Comparison of ENCODE assay signal across 15 cellular contexts in the genomic region with DNA sequence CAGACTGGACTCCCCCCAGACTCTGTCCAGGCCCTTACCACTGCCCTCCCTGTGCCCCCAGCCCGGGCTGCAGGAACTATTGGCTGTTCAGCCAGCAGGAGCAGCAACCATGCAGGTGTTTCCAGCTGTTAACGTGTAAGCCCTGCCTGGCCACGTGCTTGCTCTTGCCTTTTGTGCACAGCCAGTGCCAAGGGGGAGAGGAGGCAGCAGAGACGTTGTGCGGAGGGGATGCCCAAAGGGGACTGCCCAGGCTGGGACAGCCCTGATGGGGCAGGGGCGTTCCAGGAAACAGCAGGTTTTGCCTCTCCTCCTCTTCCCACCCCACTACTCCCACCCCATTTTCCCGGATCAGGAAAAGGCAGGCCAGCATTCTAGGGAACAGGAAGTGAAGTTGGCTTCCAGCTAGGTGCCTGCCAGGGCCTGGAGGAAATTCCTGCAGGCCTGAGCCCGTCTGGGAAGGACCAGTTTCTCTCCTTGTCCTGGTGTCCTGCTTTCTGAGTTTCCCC. TPM values are rescaled to one million over a fixed set of nuclear protein-coding genes. Genes with fewer than 3 reads are reported as not detected.
A peak's percentile ranks its signal among the peaks of the same experiment; 100 is the strongest.
DNase-seq lines count a peak whose midpoint lies in the region; ATAC-seq, FAIRE-seq and TF ChIP-seq lines count a peak whose summit lies in the region.
"Had no signal": no experiment of that assay in that cellular context is flagged by ENCODE, and none has a peak within 500 bp of the region (broad histone marks: within the 10 kb centered on the region; RNA-seq: fewer than 3 reads in every experiment).

No MANE protein-coding gene starts in this region.

- H2BK15ac ChIP-seq in H1 (ENCODE audit: low read length) = no peak overlapping the region

- H3K9me3 ChIP-seq in H1 (ENCODE audit: insufficient read depth in 2 of 2, low read depth in 1 of 2, low read length in 1 of 2) (no peaks in the 10 kb centered on the region), muscle layer of colon (ENCODE audit: low read length) (no peaks in the 10 kb centered on the region), transverse colon (no peaks in the 10 kb centered on the region)
- H3K9me3 ChIP-seq: A549, pancreas had no signal

- H4K5ac ChIP-seq in H1 (ENCODE audit: insufficient read length, low read depth, low read length) = no peak overlapping the region

- ATAC-seq in GM21576 (IDR thresholded peaks at IDR 0.05; ENCODE audit: unreplicated experiment) (no peak), GM18858 (IDR thresholded peaks at IDR 0.05; ENCODE audit: unreplicated experiment) (no peak)
- ATAC-seq: K562, pancreas had no signal

- H3K56ac ChIP-seq in H1 (replicated peaks; ENCODE audit: insufficient read length, low read depth, low read length) = no peak overlapping the region

- TF ChIP-seq POLR2A in H1 (IDR thresholded peaks at IDR 0.05; ENCODE audit: control extremely low read depth in 1 of 2, low read depth in 2 of 2, low read length in 2 of 2) (no peak), transverse colon (IDR thresholded peaks at IDR 0.05) (no peak)

- TF ChIP-seq CTCF in H1 (IDR thresholded peaks at IDR 0.05; ENCODE audit: control extremely low read depth in 1 of 3, insufficient read depth in 1 of 3, low read depth in 1 of 3, low read length in 3 of 3) (no peak), transverse colon (IDR thresholded peaks at IDR 0.05) (no peak)

- DNase-seq in activated T-cell treated with anti-CD3 and anti-CD28 coated beads, Interleukin-2, amount 50 U/mL, for 1 hour = peak; percentile 20
- DNase-seq in activated T-cell treated with anti-CD3 and anti-CD28 coated beads for 4 hours (no peak), H1 (ENCODE audit: low read depth in 1 of 2, low spot score in 2 of 2) (no peak), transverse colon (no peak), NCI-H187 (lab: John Stamatoyannopoulos, UW) (no peak)
- DNase-seq: activated CD8-positive, alpha-beta memory T cell treated with anti-CD3 and anti-CD28 coated beads, Interleukin-2, amount 50 U/mL, for 48 hours; GDM1; hypothalamus; NCI-H526 had no signal

- H3K36me3 ChIP-seq in H1 (ENCODE audit: control insufficient read depth in 2 of 4, insufficient read depth in 4 of 4, low read length in 3 of 4) (peaks cover 0 to 4% (median 2%) of the 10 kb centered on the region in 4 experiments; a peak in 3 of 8 replicates), muscle layer of colon (ENCODE audit: insufficient read depth, low read length) (peaks cover 46% of the 10 kb centered on the region), transverse colon (peaks cover 0 to under 1% (median 0%) of the 10 kb centered on the region in 4 donors)

- WGBS in H1 (ENCODE audit: extremely low coverage in 1 of 2, insufficient coverage in 1 of 2, insufficient read length in 1 of 2, insufficient replicate concordance in 2 of 2, low coverage in 1 of 2, low lambda C conversion rate in 2 of 2, missing lambda C conversion rate in 1 of 2), 2 experiments = 61% methylated on average over 6 of the region's 8 CpGs; no CpG with 5 or more reads in 1 of the 2 experiments
- WGBS in transverse colon (ENCODE audit: low coverage in 1 of 2), 2 donors = 50% methylated on average over 8 of the region's 8 CpGs; no CpG with 5 or more reads in 1 of the 2 donors

- H4K91ac ChIP-seq in H1 (replicated peaks; ENCODE audit: insufficient read length, low read length) = no peak overlapping the region

- no peak overlapping the region for H3K4ac ChIP-seq in H1 (replicated peaks; ENCODE audit: insufficient read length, low read depth, low read length)

- in situ Hi-C loops in transverse colon (cut with MboI; ENCODE audit: low pct_ligation_motif_present in 1 of 4, low pct_unique_long_range_greater_than_20kb in 1 of 4, low sequenced_read_pairs in 3 of 4) = no loop called here

- H2BK12ac ChIP-seq in H1 (ENCODE audit: low read depth, low read length) = peak overlapping the region; percentile 68; the same call in 1 of the 2 replicates

- peaks cover 0 to 8% of the 10 kb centered on the region in 2 experiments; a peak in 2 of 4 replicates for H3K79me2 ChIP-seq in H1 (ENCODE audit: control insufficient read depth in 1 of 2, insufficient read depth in 2 of 2, low read length in 2 of 2)

- H3K18ac ChIP-seq in H1 (ENCODE audit: extremely low read depth, low read length) = peak overlapping the region; percentile 51; the same call in 1 of the 2 replicates

- H3K4me2 ChIP-seq in H1 (ENCODE audit: insufficient read depth in 1 of 2, low read depth in 2 of 2, low read length in 2 of 2) = no peak overlapping the region
- H3K4me2 ChIP-seq: A549 had no signal

- no peak for FAIRE-seq in H1 (lab: Jason Lieb, UNC)
- FAIRE-seq: A549, K562, pancreas had no signal

- H3K27me3 ChIP-seq in H1 (replicated peaks in 1 of 4; ENCODE audit: control insufficient read depth in 3 of 4, extremely low read depth in 1 of 4, insufficient read depth in 3 of 4, low read length in 3 of 4) = no peaks in the 10 kb centered on the region
- no peaks in the 10 kb centered on the region for H3K27me3 ChIP-seq in muscle layer of colon (ENCODE audit: control insufficient read depth in 1 of 2, insufficient read depth in 2 of 2, low read length in 2 of 2)
- H3K27me3 ChIP-seq in transverse colon = no peaks in the 10 kb centered on the region
- H3K27me3 ChIP-seq: pancreas had no signal

- no peak overlapping the region for H3K14ac ChIP-seq in H1 (ENCODE audit: insufficient read length)

- peaks cover 5 to 14% of the 10 kb centered on the region in 2 experiments for H4K20me1 ChIP-seq in H1 (replicated peaks in 1 of 2; ENCODE audit: control insufficient read depth in 1 of 2, insufficient read depth in 2 of 2, low read length in 2 of 2)

- TF ChIP-seq RAD21 in H1 (IDR thresholded peaks at IDR 0.05 in 1 of 2, conservative IDR thresholded peaks at IDR 0.05 in 1 of 2; ENCODE audit: low read depth in 2 of 2, low read length in 2 of 2) = no peak

- intact Hi-C loops in transverse colon (cut with DNase I; ENCODE audit: low total_unique reads) = no loop called here

- H3K23me2 ChIP-seq in H1 (ENCODE audit: low read depth, low read length) = no peaks in the 10 kb centered on the region

- no peak overlapping the region for H2AFZ ChIP-seq in H1 (ENCODE audit: low read length)

- no peak overlapping the region for H4K8ac ChIP-seq in H1 (ENCODE audit: extremely low read depth, insufficient read depth, low read length)

- H3K9ac ChIP-seq in H1 (replicated peaks in 1 of 4; ENCODE audit: extremely low read depth in 1 of 4, low read depth in 3 of 4, low read length in 3 of 4) = no peak overlapping the region
- no peak overlapping the region for H3K9ac ChIP-seq in muscle layer of colon (ENCODE audit: low read length)

- no peak overlapping the region for H3K27ac ChIP-seq in H1 (ENCODE audit: low read depth, low read length)
- peak overlapping the region; percentile 20 for H3K27ac ChIP-seq in muscle layer of colon (ENCODE audit: low read depth, low read length)
- peak overlapping the region in 3 of 4 donors; percentile 25 to 53 (median 38) for H3K27ac ChIP-seq in transverse colon
- H3K27ac ChIP-seq: pancreas had no signal

- H2AK5ac ChIP-seq in H1 (ENCODE audit: low read depth, low read length) = no peak overlapping the region

- TF ChIP-seq EP300 in H1 (IDR thresholded peaks at IDR 0.05; ENCODE audit: borderline replicate concordance in 1 of 2, low read depth in 2 of 2, low read length in 2 of 2) (no peak), transverse colon (IDR thresholded peaks at IDR 0.05; ENCODE audit: low read depth) (no peak)

- no peak overlapping the region for H3K23ac ChIP-seq in H1 (ENCODE audit: insufficient read length)

- POLR2A ChIA-PET in H1 (lab: Charles Lee; ENCODE audit: partially characterized antibody) = interaction anchor here (1.4 to 6.1 kb wide), 5 partner anchors 12 to 87 kb away, joined by 3 to 50 read pairs (median 5); a partner anchor contains a TSS

- H3K4me3 ChIP-seq in H1 (ENCODE audit: extremely low read depth in 1 of 4, insufficient read depth in 2 of 4, low read depth in 3 of 4, low read length in 4 of 4) = no peak overlapping the region
- H3K4me3 ChIP-seq in muscle layer of colon (ENCODE audit: low read depth in 1 of 2, low read length in 2 of 2) = no peak overlapping the region
- no peak overlapping the region for H3K4me3 ChIP-seq in transverse colon
- H3K4me3 ChIP-seq: A549, K562, pancreas had no signal

- CTCF ChIA-PET in H1 (lab: Charles Lee; ENCODE audit: partially characterized antibody) = interaction anchor here (0.7 to 5.3 kb wide), 5 partner anchors 8 to 218 kb away, joined by 3 to 36 read pairs (median 4); a partner anchor contains a TSS

- H3K4me1 ChIP-seq in H1 (replicated peaks in 1 of 4; ENCODE audit: control insufficient read depth in 3 of 4, insufficient read depth in 4 of 4, low read length in 3 of 4) (peaks cover 0 to 11% (median 5%) of the 10 kb centered on the region in 4 experiments; a peak in 4 of 7 replicates), muscle layer of colon (ENCODE audit: insufficient read depth, low read length) (peaks cover 44% of the 10 kb centered on the region), transverse colon (peaks cover 3 to 71% (median 17%) of the 10 kb centered on the region in 4 donors)

- H2BK5ac ChIP-seq in H1 (ENCODE audit: low read depth, low read length) = 0 out of 2 replicates have a peak overlapping the region, but pooled peaks have one; percentile 35

- no peak overlapping the region for H2BK120ac ChIP-seq in H1 (replicated peaks; ENCODE audit: low read depth, low read length)

- peaks cover 7% of the 10 kb centered on the region for H3K79me1 ChIP-seq in H1 (ENCODE audit: low read depth, low read length)

- no peak overlapping the region for H2BK20ac ChIP-seq in H1 (ENCODE audit: low read length)

RNA-seq across cellular contexts. Expression of a gene that starts 38.9 kb away (rescaled TPM):
- 170 and 180 TPM in 2 replicates for total RNA-seq in H1 (2021; fragmentation: NEBNext Ultra II Directional; extraction: Animal tissue kit (Norgen Biotek cat#: 25700))
- 114 and 182 TPM in 2 replicates for polyA plus RNA-seq in H1 (2011; rRNA removed)
- polyA plus RNA-seq in H1 (2011; cell fraction: cytosol; rRNA removed) = 97.6 TPM
- polyA plus RNA-seq in H1 (2011; cell fraction: nucleus; rRNA removed) = 95.0 TPM
- 127 to 134 TPM (median 129 TPM) in 4 replicates for polyA plus RNA-seq in H1 (2012, experiment 1 of 2)
- 154 TPM for polyA plus RNA-seq in H1 (2012, experiment 2 of 2)
- polyA plus RNA-seq in H1 (2013, experiment 1 of 2) = 98.7 TPM
- 97.2 TPM for polyA plus RNA-seq in H1 (2013, experiment 2 of 2)
- 95.4 and 104 TPM in 2 replicates for polyA minus RNA-seq in H1 (2011; rRNA and poly(A)+ RNA removed)
- 106 TPM for polyA minus RNA-seq in H1 (2011; cell fraction: cytosol; rRNA and poly(A)+ RNA removed)
- 55.4 TPM for polyA minus RNA-seq in H1 (2011; cell fraction: nucleus; rRNA and poly(A)+ RNA removed)
- 100 to 1,000 TPM; 117 to 553 (median 307) TPM for total RNA-seq in transverse colon

RNA-seq across cellular contexts. Expression of a gene that starts 55.2 kb away (rescaled TPM):
- total RNA-seq in H1 (2021; fragmentation: NEBNext Ultra II Directional; extraction: Animal tissue kit (Norgen Biotek cat#: 25700)) = 2,091 and 2,148 TPM in 2 replicates
- 1,486 and 2,502 TPM in 2 replicates for polyA plus RNA-seq in H1 (2011; rRNA removed)
- 3,173 TPM for polyA plus RNA-seq in H1 (2011; cell fraction: cytosol; rRNA removed)
- polyA plus RNA-seq in H1 (2011; cell fraction: nucleus; rRNA removed) = 510 TPM
- polyA plus RNA-seq in H1 (2012, experiment 1 of 2) = 2,897 to 3,886 TPM (median 3,522 TPM) in 4 replicates
- polyA plus RNA-seq in H1 (2012, experiment 2 of 2) = 3,306 TPM
- 4,125 TPM for polyA plus RNA-seq in H1 (2013, experiment 1 of 2)
- 4,130 TPM for polyA plus RNA-seq in H1 (2013, experiment 2 of 2)
- 442 and 458 TPM in 2 replicates for polyA minus RNA-seq in H1 (2011; rRNA and poly(A)+ RNA removed)
- polyA minus RNA-seq in H1 (2011; cell fraction: cytosol; rRNA and poly(A)+ RNA removed) = 903 TPM
- 264 TPM for polyA minus RNA-seq in H1 (2011; cell fraction: nucleus; rRNA and poly(A)+ RNA removed)
- total RNA-seq in transverse colon = 1,000 to 10,000 TPM in 1 of 4 donors, 100 to 1,000 TPM in 3; 386 to 1,109 (median 710) TPM

RNA-seq across cellular contexts. Expression of a gene that starts 58.5 kb away (rescaled TPM):
- total RNA-seq in H1 (2021; fragmentation: NEBNext Ultra II Directional; extraction: Animal tissue kit (Norgen Biotek cat#: 25700)) = not detected in 2 replicates
- polyA plus RNA-seq in H1 (2011; rRNA removed) = not detected in 2 replicates
- polyA plus RNA-seq in H1 (2011; cell fraction: cytosol; rRNA removed) = not detected
- polyA plus RNA-seq in H1 (2011; cell fraction: nucleus; rRNA removed) = not detected
- polyA plus RNA-seq in H1 (2012, experiment 1 of 2) = not detected in 4 replicates
- polyA plus RNA-seq in H1 (2012, experiment 2 of 2) = not detected
- polyA plus RNA-seq in H1 (2013, experiment 1 of 2) = 0.04 TPM
- polyA plus RNA-seq in H1 (2013, experiment 2 of 2) = not detected
- polyA minus RNA-seq in H1 (2011; rRNA and poly(A)+ RNA removed) = not detected in 2 replicates
- not detected for polyA minus RNA-seq in H1 (2011; cell fraction: cytosol; rRNA and poly(A)+ RNA removed)
- polyA minus RNA-seq in H1 (2011; cell fraction: nucleus; rRNA and poly(A)+ RNA removed) = not detected
- total RNA-seq in transverse colon = not detected
- total RNA-seq: K562 had no signal
- polyA plus RNA-seq: K562, pancreas had no signal
